8 cellular contexts compared by ENCODE assay signal in genomic region chr17:45143101-45143670, GRCh38. TPM values are rescaled to one million over a fixed set of nuclear protein-coding genes. Genes with fewer than 3 reads are reported as not detected.
DNase-seq lines count a peak whose midpoint lies in the region; ATAC-seq and TF ChIP-seq lines count a peak whose summit lies in the region.

No MANE protein-coding gene starts in this region.

- peaks cover 28% of the 10 kb centered on the region for H3K4me1 ChIP-seq in CD8-positive, alpha-beta T cell (ENCODE audit: insufficient read depth, low read length)
- H3K4me1 ChIP-seq in iPS-15b (ENCODE audit: control insufficient read depth, insufficient read depth, low read length), result peaks cover 5% of the 10 kb centered on the region
- H3K4me1 ChIP-seq in skeletal muscle tissue (ENCODE audit: control insufficient read depth in 3 of 3, insufficient read depth in 3 of 3, low read length in 3 of 3), result peaks cover 23 to 32% (median 31%) of the 10 kb centered on the region in 3 donors

- H3K27me3 Mint-ChIP-seq in CD8-positive, alpha-beta T cell (ENCODE audit: low read depth), result no peaks in the 10 kb centered on the region
- H3K27me3 Mint-ChIP-seq in activated CD4-positive, alpha-beta memory T cell treated with anti-CD3 and anti-CD28 coated beads for 36 hours, result no peaks in the 10 kb centered on the region
- peaks cover under 1% of the 10 kb centered on the region for H3K27me3 Mint-ChIP-seq in T-helper 2 cell treated with Interferon-gamma antibody and Interleukin-4, amounts not matched to agents 5 μg/mL and 100 μg/mL, for 36 hours (ENCODE audit: low read depth)

- no peaks in the 10 kb centered on the region for H3K9me3 Mint-ChIP-seq in CD8-positive, alpha-beta T cell
- H3K9me3 Mint-ChIP-seq in activated CD4-positive, alpha-beta memory T cell treated with anti-CD3 and anti-CD28 coated beads for 36 hours, result no peaks in the 10 kb centered on the region
- no peaks in the 10 kb centered on the region for H3K9me3 Mint-ChIP-seq in T-helper 2 cell treated with Interferon-gamma antibody and Interleukin-4, amounts not matched to agents 5 μg/mL and 100 μg/mL, for 36 hours

- ATAC-seq in CD8-positive, alpha-beta T cell, result no peak

- TF ChIP-seq CTCF in CD8-positive, alpha-beta T cell (IDR thresholded peaks at IDR 0.05), result no peak

- H3K4me3 Mint-ChIP-seq in CD8-positive, alpha-beta T cell, result peak overlapping the region; percentile 76
- H3K4me3 Mint-ChIP-seq in activated CD4-positive, alpha-beta memory T cell treated with anti-CD3 and anti-CD28 coated beads for 36 hours, result peak overlapping the region; percentile 46
- H3K4me3 Mint-ChIP-seq in T-helper 2 cell treated with Interferon-gamma antibody and Interleukin-4, amounts not matched to agents 5 μg/mL and 100 μg/mL, for 36 hours, result no peak overlapping the region

- H3K9me3 ChIP-seq in CD8-positive, alpha-beta T cell (ENCODE audit: low read length), result no peaks in the 10 kb centered on the region
- H3K9me3 ChIP-seq in iPS-15b (ENCODE audit: control insufficient read depth, insufficient read depth, low read length), result no peaks in the 10 kb centered on the region
- no peaks in the 10 kb centered on the region for H3K9me3 ChIP-seq in skeletal muscle tissue (ENCODE audit: control insufficient read depth in 3 of 3, low read length in 3 of 3)

- H3K27ac Mint-ChIP-seq in CD8-positive, alpha-beta T cell, result peak overlapping the region; percentile 62
- peak overlapping the region; percentile 3 for H3K27ac Mint-ChIP-seq in activated CD4-positive, alpha-beta memory T cell treated with anti-CD3 and anti-CD28 coated beads for 36 hours
- H3K27ac Mint-ChIP-seq in T-helper 2 cell treated with Interferon-gamma antibody and Interleukin-4, amounts not matched to agents 5 μg/mL and 100 μg/mL, for 36 hours, result no peak overlapping the region

- no peak overlapping the region for H3K27ac ChIP-seq in CD8-positive, alpha-beta T cell (ENCODE audit: low read depth, low read length)
- H3K27ac ChIP-seq in skeletal muscle tissue (ENCODE audit: low read depth, low read length), result peak overlapping the region; percentile 86

- no peaks in the 10 kb centered on the region for H3K36me3 ChIP-seq in CD8-positive, alpha-beta T cell (ENCODE audit: insufficient read depth, low read length)
- no peaks in the 10 kb centered on the region for H3K36me3 ChIP-seq in iPS-15b (ENCODE audit: control insufficient read depth, insufficient read depth, low read length)
- peaks cover 0 to under 1% (median 0%) of the 10 kb centered on the region in 3 donors for H3K36me3 ChIP-seq in skeletal muscle tissue (ENCODE audit: control insufficient read depth in 3 of 3, insufficient read depth in 3 of 3, low read length in 3 of 3)

- no peak overlapping the region for H3K4me3 ChIP-seq in CD8-positive, alpha-beta T cell (ENCODE audit: low read depth, low read length)
- H3K4me3 ChIP-seq in iPS-15b (ENCODE audit: low read depth, low read length) (peak overlapping the region; percentile 58), skeletal muscle tissue (ENCODE audit: low read length in 3 of 3) (peak overlapping the region in 2 of 3 donors; percentile 31 to 73)

- H3K9ac ChIP-seq in iPS-15b (ENCODE audit: low read depth, low read length), result no peak overlapping the region
- peak overlapping the region in 2 of 3 donors; percentile 80 to 89 for H3K9ac ChIP-seq in skeletal muscle tissue (ENCODE audit: low read depth in 1 of 3, low read length in 3 of 3)

- intact Hi-C loops in CD8-positive, alpha-beta T cell (cut with DNase I, micrococcal nuclease), result no loop called here
- intact Hi-C loops in activated CD4-positive, alpha-beta memory T cell treated with anti-CD3 and anti-CD28 coated beads for 36 hours (cut with micrococcal nuclease), result loop anchor here (10.0 kb wide), 1 partner anchor 938 kb away; no protein-coding TSS in a partner anchor

- peaks cover 8% of the 10 kb centered on the region for H3K36me3 Mint-ChIP-seq in CD8-positive, alpha-beta T cell
- H3K36me3 Mint-ChIP-seq in activated CD4-positive, alpha-beta memory T cell treated with anti-CD3 and anti-CD28 coated beads for 36 hours, result peaks cover 9% of the 10 kb centered on the region
- peaks cover 4% of the 10 kb centered on the region for H3K36me3 Mint-ChIP-seq in T-helper 2 cell treated with Interferon-gamma antibody and Interleukin-4, amounts not matched to agents 5 μg/mL and 100 μg/mL, for 36 hours (ENCODE audit: low read depth)

- CTCF ChIA-PET in CD8-positive, alpha-beta T cell (lab: Charles Lee), result interaction anchor here (1.6 to 3.8 kb wide), 3 partner anchors 8 to 55 kb away, joined by 4 to 39 read pairs (median 13); partner anchors contain the start of gene ACBD4
- CTCF ChIA-PET in activated CD4-positive, alpha-beta memory T cell treated with anti-CD3 and anti-CD28 coated beads for 36 hours (lab: Charles Lee), result interaction anchor here (1.7 kb wide), 1 partner anchor 8 kb away, joined by 26 read pairs; the partner anchor contains the start of gene ACBD4

- no peaks in the 10 kb centered on the region for H3K27me3 ChIP-seq in CD8-positive, alpha-beta T cell (ENCODE audit: insufficient read depth, low read length)
- no peaks in the 10 kb centered on the region for H3K27me3 ChIP-seq in iPS-15b (ENCODE audit: control insufficient read depth, insufficient read depth, low read length)
- no peaks in the 10 kb centered on the region for H3K27me3 ChIP-seq in skeletal muscle tissue (ENCODE audit: control insufficient read depth in 3 of 3, insufficient read depth in 3 of 3, low read length in 3 of 3)

- H3K4me1 Mint-ChIP-seq in CD8-positive, alpha-beta T cell (ENCODE audit: low read depth), result peaks cover 38% of the 10 kb centered on the region
- H3K4me1 Mint-ChIP-seq in activated CD4-positive, alpha-beta memory T cell treated with anti-CD3 and anti-CD28 coated beads for 36 hours (ENCODE audit: low read depth), result peaks cover 38% of the 10 kb centered on the region
- peaks cover 21% of the 10 kb centered on the region for H3K4me1 Mint-ChIP-seq in T-helper 2 cell treated with Interferon-gamma antibody and Interleukin-4, amounts not matched to agents 5 μg/mL and 100 μg/mL, for 36 hours (ENCODE audit: low read depth)

- POLR2A ChIA-PET in CD8-positive, alpha-beta T cell (lab: Charles Lee), result interaction anchor here (1.1 to 1.2 kb wide), 2 partner anchors 18 to 28 kb away, joined by 3 to 4 read pairs; no protein-coding TSS in a partner anchor
- POLR2A ChIA-PET in activated CD4-positive, alpha-beta memory T cell treated with anti-CD3 and anti-CD28 coated beads for 36 hours (lab: Charles Lee), result no interaction called here

- no peak for DNase-seq in CD8-positive, alpha-beta T cell
- DNase-seq in activated CD4-positive, alpha-beta memory T cell treated with anti-CD3 and anti-CD28 coated beads for 36 hours, result no peak
- DNase-seq in SKM-1 (lab: John Stamatoyannopoulos, UW; ENCODE audit: unreplicated experiment) (no peak), NCI-H1930 (lab: John Stamatoyannopoulos, UW) (no peak)
- DNase-seq in T-helper 2 cell treated with Interferon-gamma antibody and Interleukin-4, amounts not matched to agents 5 μg/mL and 100 μg/mL, for 36 hours (ENCODE audit: low spot score), result no peak
- no peak for DNase-seq in stimulated activated CD4-positive, alpha-beta T cell treated with anti-CD3 and anti-CD28 coated beads, Interleukin-1b, Interleukin-23, amount 100 ng/mL, for 48 hours

RNA-seq across cellular contexts. Expression of gene HEXIM1, which starts 5.1 kb away (rescaled TPM):
- total RNA-seq in CD8-positive, alpha-beta T cell, result 10 to 100 TPM; 76.5 to 77.2 TPM
- total RNA-seq in activated CD4-positive, alpha-beta memory T cell treated with anti-CD3 and anti-CD28 coated beads for 36 hours, result 10 to 100 TPM; 24.9 to 25.4 TPM
- total RNA-seq in skeletal muscle tissue, result 14.6 TPM

RNA-seq across cellular contexts. Expression of gene ACBD4, which starts 7.7 kb away (rescaled TPM):
- total RNA-seq in CD8-positive, alpha-beta T cell, result 10 to 100 TPM; 15.5 to 19.3 TPM
- total RNA-seq in activated CD4-positive, alpha-beta memory T cell treated with anti-CD3 and anti-CD28 coated beads for 36 hours, result 10 to 100 TPM; 12.5 to 13.8 TPM
- 3.1 TPM for total RNA-seq in skeletal muscle tissue

RNA-seq across cellular contexts. Expression of gene PLCD3, which starts 10.9 kb away (rescaled TPM):
- 1 to 10 TPM; 2.2 to 4.3 TPM for total RNA-seq in CD8-positive, alpha-beta T cell
- total RNA-seq in activated CD4-positive, alpha-beta memory T cell treated with anti-CD3 and anti-CD28 coated beads for 36 hours, result 1 to 10 TPM; 4.3 to 4.4 TPM
- total RNA-seq in skeletal muscle tissue, result 12.0 TPM

RNA-seq across cellular contexts. Expression of gene HEXIM2, which starts 18.5 kb away (rescaled TPM):
- 1 to 10 TPM; 1.2 to 1.4 TPM for total RNA-seq in CD8-positive, alpha-beta T cell
- 1 to 10 TPM; 5.3 to 5.6 TPM for total RNA-seq in activated CD4-positive, alpha-beta memory T cell treated with anti-CD3 and anti-CD28 coated beads for 36 hours
- 10.4 TPM for total RNA-seq in skeletal muscle tissue
